In the genomic region with DNA sequence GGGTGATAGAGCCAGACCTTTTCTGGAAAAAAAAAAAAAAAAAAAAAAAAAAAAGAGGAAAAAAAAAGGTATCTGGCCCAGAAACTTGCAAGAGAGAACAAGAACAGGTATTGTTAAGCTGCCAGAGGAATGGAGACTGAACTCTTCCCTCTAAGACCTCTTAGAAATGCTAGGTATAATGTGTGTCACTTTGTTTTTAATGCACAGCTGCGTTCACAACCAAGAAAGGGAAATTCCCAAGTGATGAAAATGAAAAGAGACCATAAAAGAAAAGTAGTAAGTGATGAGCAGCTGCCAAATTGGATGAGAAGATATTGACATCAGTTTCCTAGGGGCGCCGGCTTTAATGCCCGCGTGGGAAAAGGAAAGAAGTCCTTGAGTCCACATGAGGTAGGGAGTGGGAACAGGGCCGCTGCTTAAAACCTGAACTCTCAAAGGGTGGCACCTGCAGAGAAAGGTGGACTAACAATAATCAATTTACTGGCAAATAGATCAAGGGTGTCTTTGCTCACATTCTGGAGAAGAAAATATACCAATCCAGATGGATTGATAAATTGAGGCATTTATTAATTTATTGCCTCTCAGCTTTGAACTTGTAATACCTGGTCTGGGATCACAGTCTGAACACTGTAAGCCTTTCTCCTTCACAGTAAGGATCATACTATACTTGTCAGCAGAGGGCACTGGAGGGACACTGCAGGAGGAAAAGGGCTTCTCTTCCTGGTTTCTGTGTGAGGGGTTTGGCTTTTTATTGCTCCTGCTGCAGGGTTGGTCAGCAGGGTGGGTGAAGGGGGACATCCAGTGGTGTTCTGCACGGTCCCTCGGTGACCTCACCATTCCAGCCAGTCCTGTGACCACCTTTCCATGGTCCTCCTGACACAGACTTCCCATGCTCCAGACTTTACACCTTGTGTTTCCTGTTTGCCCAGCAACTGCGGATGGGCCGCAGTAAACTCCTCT, we compare ENCODE assay signal across 9 cellular contexts.
DNase-seq lines count a peak whose midpoint lies in the region; ATAC-seq, FAIRE-seq and TF ChIP-seq lines count a peak whose summit lies in the region.
"Had no signal": no experiment of that assay in that cellular context is flagged by ENCODE, and none has a peak within 500 bp of the region (broad histone marks: within the 10 kb centered on the region; RNA-seq: fewer than 3 reads in every experiment).

No MANE protein-coding gene starts in this region.

- DNase-seq in NCI-H510A treated with DMSO at 0.1 percent for 48 hours (lab: John Stamatoyannopoulos, UW), result peak; percentile 57
- DNase-seq in NCI-H510A (lab: John Stamatoyannopoulos, UW), result no peak
- DNase-seq in SHP77 treated with DMSO at 0.1 percent for 48 hours (lab: John Stamatoyannopoulos, UW), result peak; percentile 47
- peak in 24 of 61 donors; percentile 6 to 51 (median 15) for DNase-seq in caudate nucleus (lab: John Stamatoyannopoulos, UW)
- DNase-seq in kidney, result no peak
- peak; percentile 33 for DNase-seq in stromal cell of bone marrow (ENCODE audit: low read depth)

- TF ChIP-seq CTCF in LNCAP (IDR thresholded peaks at IDR 0.05) (peak; percentile 75), kidney (IDR thresholded peaks at IDR 0.05; ENCODE audit: borderline replicate concordance, extremely low read depth, insufficient read depth) (peak; percentile 82)

- H3K9ac ChIP-seq in kidney (ENCODE audit: low read length in 2 of 2), result no peak overlapping the region

- ATAC-seq in HG02938 (IDR thresholded peaks at IDR 0.05; ENCODE audit: unreplicated experiment), result no peak

- H3K9me3 ChIP-seq in kidney (ENCODE audit: control insufficient read depth in 1 of 2, low read length in 2 of 2), result peaks cover 0 to 6% of the 10 kb centered on the region in 2 donors

- H3K4me1 ChIP-seq in kidney (ENCODE audit: control insufficient read depth in 1 of 2, insufficient read depth in 1 of 2, low read depth in 1 of 2, low read length in 2 of 2), result peaks cover 0 to 4% of the 10 kb centered on the region in 2 donors

- intact Hi-C loops in kidney (cut with DNase I), result no loop called here

- H3K27ac ChIP-seq in caudate nucleus (ENCODE audit: low read depth, low read length) (peak overlapping the region; percentile 21), kidney (ENCODE audit: low read depth in 2 of 2, low read length in 2 of 2) (no peak overlapping the region)

- FAIRE-seq in kidney (lab: Jason Lieb, UNC), result no peak
- FAIRE-seq: colon had no signal

- H3K36me3 ChIP-seq in kidney (ENCODE audit: control insufficient read depth in 1 of 2, insufficient read depth in 2 of 2, low read length in 2 of 2), result no peaks in the 10 kb centered on the region

- no peak overlapping the region for H3K4me3 ChIP-seq in kidney (ENCODE audit: low read length in 2 of 2)

Comparison
In these comparisons a context has a peak if more than half of its experiments do, and no peak if none do; other contexts are left out.
1. DNase-seq: peak in NCI-H510A treated with DMSO at 0.1 percent for 48 hours (single experiment), SHP77 treated with DMSO at 0.1 percent for 48 hours (single experiment) and stromal cell of bone marrow (single experiment); none in NCI-H510A (single experiment) and kidney (single experiment).